Comparison of ENCODE assay signal across 8 cellular contexts in genomic region chr2:73386342-73386868, GRCh38. TPM values are rescaled to one million over a fixed set of nuclear protein-coding genes. Genes with fewer than 3 reads are reported as not detected.
A peak's percentile ranks its signal among the peaks of the same experiment; 100 is the strongest.
DNase-seq lines count a peak whose midpoint lies in the region; ATAC-seq and TF ChIP-seq lines count a peak whose summit lies in the region.

No MANE protein-coding gene starts in this region.

- CTCF ChIA-PET in CD4-positive, alpha-beta T cell (lab: Charles Lee): interaction anchor here (1.4 to 1.8 kb wide), 3 partner anchors 151 to 209 kb away, joined by 3 to 10 read pairs (median 5); no protein-coding TSS in a partner anchor
- CTCF ChIA-PET in MCF 10A (lab: Yijun Ruan, JAX): interaction anchor here (0.7 kb wide), 1 partner anchor 19 kb away, joined by 4 read pairs; no protein-coding TSS in a partner anchor

- peaks cover 45% of the 10 kb centered on the region for H3K4me1 Mint-ChIP-seq in CD4-positive, alpha-beta T cell (ENCODE audit: low read depth)
- peaks cover 13% of the 10 kb centered on the region for H3K4me1 Mint-ChIP-seq in MCF 10A (ENCODE audit: insufficient read depth, unreplicated experiment)

- H3K27ac Mint-ChIP-seq in CD4-positive, alpha-beta T cell: peak overlapping the region; percentile 97
- peak overlapping the region; percentile 89 for H3K27ac Mint-ChIP-seq in MCF 10A (ENCODE audit: low read depth, unreplicated experiment)

- H3K27me3 ChIP-seq in CD4-positive, alpha-beta T cell (ENCODE audit: control insufficient read depth, insufficient read depth, low read length): no peaks in the 10 kb centered on the region
- H3K27me3 ChIP-seq in HUES48 (ENCODE audit: control insufficient read depth, insufficient read depth, low read length): peaks cover 27% of the 10 kb centered on the region
- H3K27me3 ChIP-seq in lung (ENCODE audit: control insufficient read depth, insufficient read depth): no peaks in the 10 kb centered on the region
- H3K27me3 ChIP-seq in uterus: no peaks in the 10 kb centered on the region

- H3K4me3 ChIP-seq in HUES48 (ENCODE audit: low read depth, low read length) (peak overlapping the region; percentile 97), lung (peak overlapping the region; percentile 69), uterus (peak overlapping the region; percentile 73 to 78)

- no peaks in the 10 kb centered on the region for H3K36me3 Mint-ChIP-seq in CD4-positive, alpha-beta T cell (ENCODE audit: low read depth)
- no peaks in the 10 kb centered on the region for H3K36me3 Mint-ChIP-seq in MCF 10A (ENCODE audit: insufficient read depth, unreplicated experiment)

- no peaks in the 10 kb centered on the region for H3K27me3 Mint-ChIP-seq in CD4-positive, alpha-beta T cell
- peaks cover 21% of the 10 kb centered on the region for H3K27me3 Mint-ChIP-seq in MCF 10A (ENCODE audit: insufficient read depth, unreplicated experiment)

- H3K9me3 ChIP-seq in CD4-positive, alpha-beta T cell (ENCODE audit: control insufficient read depth, low read length): no peaks in the 10 kb centered on the region
- H3K9me3 ChIP-seq in HUES48 (ENCODE audit: control insufficient read depth, insufficient read depth, low read length) (no peaks in the 10 kb centered on the region), lung (ENCODE audit: control insufficient read depth in 2 of 2, insufficient read depth in 1 of 2, low read length in 1 of 2) (no peaks in the 10 kb centered on the region), uterus (no peaks in the 10 kb centered on the region)

- TF ChIP-seq POLR2A in uterus (IDR thresholded peaks at IDR 0.05): no peak

- no peaks in the 10 kb centered on the region for H3K9me3 Mint-ChIP-seq in CD4-positive, alpha-beta T cell
- no peaks in the 10 kb centered on the region for H3K9me3 Mint-ChIP-seq in MCF 10A (ENCODE audit: unreplicated experiment)

- intact Hi-C loops in CD4-positive, alpha-beta T cell (cut with DNase I, micrococcal nuclease): loop anchor here (5.0 to 10.0 kb wide), 10 partner anchors 94 to 1571 kb away; partner anchors contain the start of genes SFXN5 (in 2 of the 2), C2orf78 (in 1 of the 2), CCT7 (in 1 of the 2) and DUSP11 (in 1 of the 2)
- intact Hi-C loops in MCF 10A (cut with micrococcal nuclease): loop anchor here (10.0 kb wide), 1 partner anchor 92 kb away; the partner anchor contains the start of gene EGR4
- intact Hi-C loops in uterus (cut with DNase I; ENCODE audit: low total_unique reads): no loop called here

- POLR2A ChIA-PET in CD4-positive, alpha-beta T cell (lab: Charles Lee): interaction anchor here (0.7 to 2.2 kb wide), 8 partner anchors 9 to 792 kb away, joined by 3 to 37 read pairs (median 3); partner anchors contain the start of genes CCT7, EGR4, MOB1A and PRADC1
- POLR2A ChIA-PET in MCF 10A (lab: Yijun Ruan, JAX): interaction anchor here (0.6 to 1.5 kb wide), 3 partner anchors 18 to 349 kb away, joined by 4 to 9 read pairs (median 5); partner anchors contain the start of gene EGR4

- H3K36me3 ChIP-seq in HUES48 (ENCODE audit: control insufficient read depth, insufficient read depth, low read length) (no peaks in the 10 kb centered on the region), lung (ENCODE audit: control insufficient read depth in 2 of 2, insufficient read depth in 2 of 2, low read length in 2 of 2) (peaks cover 0 to 1% of the 10 kb centered on the region in 2 donors), uterus (no peaks in the 10 kb centered on the region)

- peak; percentile 8 for ATAC-seq in CD4-positive, alpha-beta T cell (ENCODE audit: poor library complexity)
- ATAC-seq in GM19438 (IDR thresholded peaks at IDR 0.05; ENCODE audit: low read depth, unreplicated experiment) (peak; percentile 12), lung (ENCODE audit: insufficient read depth, low FRiP score) (no peak), GM18519 (IDR thresholded peaks at IDR 0.05; ENCODE audit: low FRiP score, unreplicated experiment) (no peak)

- TF ChIP-seq CTCF in CD4-positive, alpha-beta T cell (IDR thresholded peaks at IDR 0.05): no peak
- TF ChIP-seq CTCF in MCF 10A (IDR thresholded peaks at IDR 0.05; ENCODE audit: unreplicated experiment): no peak
- TF ChIP-seq CTCF in lung (IDR thresholded peaks at IDR 0.05; ENCODE audit: control extremely low read depth, extremely low read depth): no peak
- no peak for TF ChIP-seq CTCF in uterus (IDR thresholded peaks at IDR 0.05)
- TF ChIP-seq CTCF in GM10266 (IDR thresholded peaks at IDR 0.05; ENCODE audit: control insufficient read depth, insufficient read depth, low read depth, missing control alignments): no peak

- no peak for DNase-seq in CD4-positive, alpha-beta T cell
- no peak for DNase-seq in MCF 10A (ENCODE audit: unreplicated experiment)
- DNase-seq in lung (ENCODE audit: low spot score): no peak
- DNase-seq in uterus: no peak
- DNase-seq in GM10266 (ENCODE audit: extremely low spot score): no peak

- 0% methylated on average over 24 of the region's 24 CpGs for WGBS in lung, 2 donors

- H3K4me3 Mint-ChIP-seq in CD4-positive, alpha-beta T cell: peak overlapping the region; percentile 92
- peak overlapping the region; percentile 86 for H3K4me3 Mint-ChIP-seq in MCF 10A (ENCODE audit: unreplicated experiment)

- H3K4me1 ChIP-seq in HUES48 (ENCODE audit: control insufficient read depth, insufficient read depth, low read length): peaks cover 8% of the 10 kb centered on the region
- H3K4me1 ChIP-seq in lung (ENCODE audit: control insufficient read depth in 2 of 2, insufficient read depth in 2 of 2, low read length in 2 of 2): peaks cover 1 to 10% of the 10 kb centered on the region in 2 donors
- H3K4me1 ChIP-seq in uterus: no peaks in the 10 kb centered on the region

- BruUV-seq in MCF 10A (replicated peaks; lab: Mats Ljungman, UMichigan): TSS peak; percentile 47

- peak overlapping the region; percentile 78 for H3K27ac ChIP-seq in CD4-positive, alpha-beta T cell (ENCODE audit: low read depth, low read length)
- H3K27ac ChIP-seq in HUES48 (ENCODE audit: low read depth, low read length) (peak overlapping the region; percentile 92), lung (ENCODE audit: low read depth in 1 of 2, low read length in 1 of 2) (peak overlapping the region; percentile 88 to 93), uterus (peak overlapping the region; percentile 83 to 92)

- peak overlapping the region; percentile 85 for H3K9ac ChIP-seq in HUES48 (ENCODE audit: low read depth, low read length)

RNA-seq across cellular contexts. Expression of gene ALMS1, which starts 0.8 kb away (rescaled TPM):
- 10 to 100 TPM; 20.2 to 20.6 TPM for total RNA-seq in CD4-positive, alpha-beta T cell
- total RNA-seq in MCF 10A (2022) (8.3 and 9.3 TPM in 2 replicates), lung (10 to 100 TPM; 30.5 to 58.0 TPM), uterus (10 to 100 TPM; 21.5 to 52.1 (median 44.6) TPM)
- polyA plus RNA-seq in lung: 10 to 100 TPM in 1 of 2 donors, 1 to 10 TPM in 1; 7.2 to 10.5 TPM

Comparison
In these comparisons a context has a peak if more than half of its experiments do, and no peak if none do; other contexts are left out.
1. ATAC-seq: peak in CD4-positive, alpha-beta T cell (single experiment) and GM19438 (single experiment); none in lung (single experiment) and GM18519 (single experiment).
2. Peak in every context shown above with its lines, with median percentiles within 50 percentile points of each other: H3K27ac ChIP-seq and H3K4me3 ChIP-seq.